8 cellular contexts compared by ENCODE assay signal in genomic region chr10:104331208-104331838, GRCh38. TPM values are rescaled to one million over a fixed set of nuclear protein-coding genes. Genes with fewer than 3 reads are reported as not detected.
DNase-seq lines count a peak whose midpoint lies in the region; ATAC-seq and TF ChIP-seq lines count a peak whose summit lies in the region.

No MANE protein-coding gene starts in this region.

- H3K4me3 Mint-ChIP-seq in progenitor cell of endocrine pancreas (ENCODE audit: low read depth): peak overlapping the region; percentile 24

- DNase-seq in HT-29 (ENCODE audit: low spot score): peak; percentile 56
- no peak for DNase-seq in Right ventricle myocardium inferior (ENCODE audit: missing footprints)
- no peak for DNase-seq in progenitor cell of endocrine pancreas (ENCODE audit: low spot score, unreplicated experiment)
- DNase-seq in UCSD-AML1 (lab: John Stamatoyannopoulos, UW; ENCODE audit: unreplicated experiment): no peak
- DNase-seq in activated naive CD4-positive, alpha-beta T cell treated with anti-CD3 and anti-CD28 coated beads, Interleukin-2, amount 50 U/mL, for 16 hours: no peak
- DNase-seq in activated gamma-delta T cell (lab: John Stamatoyannopoulos, UW): no peak
- DNase-seq in NCI-H2171 treated with DMSO at 0.1 percent for 48 hours (lab: John Stamatoyannopoulos, UW): no peak

- H3K9me3 Mint-ChIP-seq in progenitor cell of endocrine pancreas (ENCODE audit: low read depth): no peaks in the 10 kb centered on the region

- ATAC-seq in SK-N-SH treated with all-trans-retinoic acid at 6 μM for 48 hours (peak; percentile 2), Right ventricle myocardium inferior (peak; percentile 50)

- no peak for TF ChIP-seq CTCF in progenitor cell of endocrine pancreas (IDR thresholded peaks at IDR 0.05; ENCODE audit: unreplicated experiment)

- H3K4me1 Mint-ChIP-seq in progenitor cell of endocrine pancreas (ENCODE audit: low read depth): peaks cover 44% of the 10 kb centered on the region

- H3K27me3 Mint-ChIP-seq in progenitor cell of endocrine pancreas: peaks cover 3% of the 10 kb centered on the region

- peak overlapping the region; percentile 79 for H3K27ac Mint-ChIP-seq in progenitor cell of endocrine pancreas

- intact Hi-C loops in Right ventricle myocardium inferior (cut with DNase I): no loop called here

- H3K36me3 Mint-ChIP-seq in progenitor cell of endocrine pancreas (ENCODE audit: insufficient read depth): no peaks in the 10 kb centered on the region

TF ChIP-seq in SK-N-SH treated with all-trans-retinoic acid at 6 μM for 48 hours, 23 proteins besides CTCF, POLR2A, EP300 and RAD21:
- TF ChIP-seq, protein P1, sequence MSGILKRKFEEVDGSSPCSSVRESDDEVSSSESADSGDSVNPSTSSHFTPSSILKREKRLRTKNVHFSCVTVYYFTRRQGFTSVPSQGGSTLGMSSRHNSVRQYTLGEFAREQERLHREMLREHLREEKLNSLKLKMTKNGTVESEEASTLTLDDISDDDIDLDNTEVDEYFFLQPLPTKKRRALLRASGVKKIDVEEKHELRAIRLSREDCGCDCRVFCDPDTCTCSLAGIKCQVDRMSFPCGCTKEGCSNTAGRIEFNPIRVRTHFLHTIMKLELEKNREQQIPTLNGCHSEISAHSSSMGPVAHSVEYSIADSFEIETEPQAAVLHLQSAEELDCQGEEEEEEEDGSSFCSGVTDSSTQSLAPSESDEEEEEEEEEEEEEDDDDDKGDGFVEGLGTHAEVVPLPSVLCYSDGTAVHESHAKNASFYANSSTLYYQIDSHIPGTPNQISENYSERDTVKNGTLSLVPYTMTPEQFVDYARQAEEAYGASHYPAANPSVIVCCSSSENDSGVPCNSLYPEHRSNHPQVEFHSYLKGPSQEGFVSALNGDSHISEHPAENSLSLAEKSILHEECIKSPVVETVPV (CRISPR knock-in tag; IDR thresholded peaks at IDR 0.05): no peak
- TF ChIP-seq TOX (CRISPR knock-in tag; IDR thresholded peaks at IDR 0.05; ENCODE audit: borderline replicate concordance) (no peak), CSDC2 (CRISPR knock-in tag; IDR thresholded peaks at IDR 0.05) (no peak), ZNF8 (CRISPR knock-in tag; IDR thresholded peaks at IDR 0.05) (no peak), ISL1 (CRISPR knock-in tag; IDR thresholded peaks at IDR 0.05) (no peak), SNAI2 (CRISPR knock-in tag; IDR thresholded peaks at IDR 0.05) (no peak), BACH2 (CRISPR knock-in tag; IDR thresholded peaks at IDR 0.05; ENCODE audit: borderline replicate concordance) (no peak), ZFP3 (CRISPR knock-in tag; IDR thresholded peaks at IDR 0.05) (no peak)
- TF ChIP-seq, protein P2, sequence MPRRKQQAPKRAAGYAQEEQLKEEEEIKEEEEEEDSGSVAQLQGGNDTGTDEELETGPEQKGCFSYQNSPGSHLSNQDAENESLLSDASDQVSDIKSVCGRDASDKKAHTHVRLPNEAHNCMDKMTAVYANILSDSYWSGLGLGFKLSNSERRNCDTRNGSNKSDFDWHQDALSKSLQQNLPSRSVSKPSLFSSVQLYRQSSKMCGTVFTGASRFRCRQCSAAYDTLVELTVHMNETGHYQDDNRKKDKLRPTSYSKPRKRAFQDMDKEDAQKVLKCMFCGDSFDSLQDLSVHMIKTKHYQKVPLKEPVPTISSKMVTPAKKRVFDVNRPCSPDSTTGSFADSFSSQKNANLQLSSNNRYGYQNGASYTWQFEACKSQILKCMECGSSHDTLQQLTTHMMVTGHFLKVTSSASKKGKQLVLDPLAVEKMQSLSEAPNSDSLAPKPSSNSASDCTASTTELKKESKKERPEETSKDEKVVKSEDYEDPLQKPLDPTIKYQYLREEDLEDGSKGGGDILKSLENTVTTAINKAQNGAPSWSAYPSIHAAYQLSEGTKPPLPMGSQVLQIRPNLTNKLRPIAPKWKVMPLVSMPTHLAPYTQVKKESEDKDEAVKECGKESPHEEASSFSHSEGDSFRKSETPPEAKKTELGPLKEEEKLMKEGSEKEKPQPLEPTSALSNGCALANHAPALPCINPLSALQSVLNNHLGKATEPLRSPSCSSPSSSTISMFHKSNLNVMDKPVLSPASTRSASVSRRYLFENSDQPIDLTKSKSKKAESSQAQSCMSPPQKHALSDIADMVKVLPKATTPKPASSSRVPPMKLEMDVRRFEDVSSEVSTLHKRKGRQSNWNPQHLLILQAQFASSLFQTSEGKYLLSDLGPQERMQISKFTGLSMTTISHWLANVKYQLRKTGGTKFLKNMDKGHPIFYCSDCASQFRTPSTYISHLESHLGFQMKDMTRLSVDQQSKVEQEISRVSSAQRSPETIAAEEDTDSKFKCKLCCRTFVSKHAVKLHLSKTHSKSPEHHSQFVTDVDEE (CRISPR knock-in tag; IDR thresholded peaks at IDR 0.05): no peak
- TF ChIP-seq, protein P3, sequence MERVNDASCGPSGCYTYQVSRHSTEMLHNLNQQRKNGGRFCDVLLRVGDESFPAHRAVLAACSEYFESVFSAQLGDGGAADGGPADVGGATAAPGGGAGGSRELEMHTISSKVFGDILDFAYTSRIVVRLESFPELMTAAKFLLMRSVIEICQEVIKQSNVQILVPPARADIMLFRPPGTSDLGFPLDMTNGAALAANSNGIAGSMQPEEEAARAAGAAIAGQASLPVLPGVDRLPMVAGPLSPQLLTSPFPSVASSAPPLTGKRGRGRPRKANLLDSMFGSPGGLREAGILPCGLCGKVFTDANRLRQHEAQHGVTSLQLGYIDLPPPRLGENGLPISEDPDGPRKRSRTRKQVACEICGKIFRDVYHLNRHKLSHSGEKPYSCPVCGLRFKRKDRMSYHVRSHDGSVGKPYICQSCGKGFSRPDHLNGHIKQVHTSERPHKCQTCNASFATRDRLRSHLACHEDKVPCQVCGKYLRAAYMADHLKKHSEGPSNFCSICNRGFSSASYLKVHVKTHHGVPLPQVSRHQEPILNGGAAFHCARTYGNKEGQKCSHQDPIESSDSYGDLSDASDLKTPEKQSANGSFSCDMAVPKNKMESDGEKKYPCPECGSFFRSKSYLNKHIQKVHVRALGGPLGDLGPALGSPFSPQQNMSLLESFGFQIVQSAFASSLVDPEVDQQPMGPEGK (CRISPR knock-in tag; IDR thresholded peaks at IDR 0.05; ENCODE audit: borderline replicate concordance): no peak

RNA-seq across cellular contexts. Expression of gene ITPRIP, which starts 6.9 kb away (rescaled TPM):
- total RNA-seq in HT-29 (2014; rRNA removed; shearing (Covaris generic)): 1.9 and 2.4 TPM in 2 replicates
- total RNA-seq in Right ventricle myocardium inferior (28.2 TPM), progenitor cell of endocrine pancreas (6.1 and 7.0 TPM in 2 replicates)

RNA-seq across cellular contexts. Expression of gene CFAP58, which starts 22.3 kb away (rescaled TPM):
- 0.03 TPM in 1 of 2 replicates, not detected in the other for total RNA-seq in HT-29 (2014; rRNA removed; shearing (Covaris generic))
- 1.1 TPM for total RNA-seq in Right ventricle myocardium inferior
- total RNA-seq in progenitor cell of endocrine pancreas: 0.24 and 0.29 TPM in 2 replicates
